ENCODE assay signal across 12 cellular contexts in the genomic region with DNA sequence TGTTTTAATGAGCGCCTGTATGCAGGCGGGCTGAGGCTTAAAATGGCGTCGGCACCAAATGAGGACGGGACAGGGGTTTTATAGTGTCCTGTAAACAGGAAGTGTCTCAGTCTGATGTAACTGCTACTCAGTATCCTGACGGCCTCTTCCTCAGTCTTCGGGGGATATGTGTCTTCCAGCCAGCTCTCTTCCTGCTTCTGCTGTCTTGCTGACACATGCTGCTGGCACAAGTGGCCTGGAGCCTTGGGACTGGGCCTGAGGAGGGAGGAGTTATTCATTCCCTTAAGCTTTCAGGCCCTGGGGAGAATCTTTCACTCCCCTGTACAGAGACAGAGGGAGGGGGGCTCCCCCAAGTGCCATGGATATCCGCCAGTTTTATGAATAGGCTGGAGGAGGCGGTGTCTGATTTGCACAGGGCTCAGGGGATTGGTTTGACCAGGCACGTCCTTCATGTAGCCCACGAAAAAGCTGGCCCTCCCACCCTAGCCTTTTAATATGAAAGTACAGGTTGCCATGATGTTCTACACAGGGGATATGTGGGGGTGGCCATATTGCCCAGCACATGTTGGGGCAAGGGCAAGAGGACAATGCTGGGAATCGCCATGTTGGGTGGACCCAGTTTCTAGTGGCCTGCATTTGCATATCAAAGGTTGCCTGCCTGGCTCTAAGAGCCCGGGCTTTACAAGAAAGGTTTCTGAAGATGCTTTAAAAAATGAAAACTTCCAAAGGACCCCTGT. TPM values are rescaled to one million over a fixed set of nuclear protein-coding genes. Genes with fewer than 3 reads are reported as not detected.
DNase-seq lines count a peak whose midpoint lies in the region; ATAC-seq, FAIRE-seq and TF ChIP-seq lines count a peak whose summit lies in the region.
"Had no signal": no experiment of that assay in that cellular context is flagged by ENCODE, and none has a peak within 500 bp of the region (broad histone marks: within the 10 kb centered on the region; RNA-seq: fewer than 3 reads in every experiment).

No MANE protein-coding gene starts in this region.

- H3K4me2 ChIP-seq in Karpas-422 (ENCODE audit: low read depth, low read length, poor library complexity, severe bottlenecking) (no peak overlapping the region), K562 (ENCODE audit: insufficient read depth, low read length) (no peak overlapping the region)

- H3K27me3 ChIP-seq in ACC112 (ENCODE audit: insufficient read depth, low read length) (no peaks in the 10 kb centered on the region), Karpas-422 (ENCODE audit: low read length) (no peaks in the 10 kb centered on the region), K562 (ENCODE audit: control insufficient read depth in 2 of 2, insufficient read depth in 2 of 2, low read length in 2 of 2) (no peaks in the 10 kb centered on the region)
- H3K27me3 ChIP-seq in naive thymus-derived CD4-positive, alpha-beta T cell (ENCODE audit: control insufficient read depth in 2 of 2, insufficient read depth in 2 of 2, low read length in 2 of 2) = no peaks in the 10 kb centered on the region

- no peak overlapping the region for H3K27ac ChIP-seq in ACC112 (ENCODE audit: low read depth, low read length)
- no peak overlapping the region for H3K27ac ChIP-seq in Karpas-422 (ENCODE audit: low read length)
- H3K27ac ChIP-seq in K562 (ENCODE audit: extremely low read depth, low read depth, low read length) = no peak overlapping the region
- peak overlapping the region in 1 of 2 donors; percentile 36 for H3K27ac ChIP-seq in coronary artery
- H3K27ac ChIP-seq in naive thymus-derived CD4-positive, alpha-beta T cell (ENCODE audit: low read depth, low read length) = no peak overlapping the region
- H3K27ac ChIP-seq: C4-2B had no signal

- no peaks in the 10 kb centered on the region for H3K79me2 ChIP-seq in ACC112 (ENCODE audit: control insufficient read depth, insufficient read depth, low read length, unreplicated experiment)
- no peaks in the 10 kb centered on the region for H3K79me2 ChIP-seq in Karpas-422 (ENCODE audit: low read length)
- H3K79me2 ChIP-seq in K562 (ENCODE audit: control insufficient read depth, insufficient read depth, low read length) = no peaks in the 10 kb centered on the region

- TF ChIP-seq EP300 in K562 (IDR thresholded peaks at IDR 0.05; ENCODE audit: low read length) = no peak

- no TSS peak for BruUV-seq in K562 (replicated peaks; lab: Mats Ljungman, UMichigan)

- WGBS in K562 (ENCODE audit: insufficient coverage, low coverage, missing lambda C conversion rate) = 68% methylated on average over 11 of the region's 13 CpGs

- H3K36me3 ChIP-seq in ACC112 (ENCODE audit: insufficient read depth, low read length) (no peaks in the 10 kb centered on the region), Karpas-422 (ENCODE audit: insufficient read depth, low read length) (no peaks in the 10 kb centered on the region), K562 (ENCODE audit: control insufficient read depth, insufficient read depth, low read length) (no peaks in the 10 kb centered on the region)
- no peaks in the 10 kb centered on the region for H3K36me3 ChIP-seq in naive thymus-derived CD4-positive, alpha-beta T cell (ENCODE audit: control insufficient read depth in 2 of 3, insufficient read depth in 3 of 3, low read length in 3 of 3)

- H3K4me3 Mint-ChIP-seq in naive thymus-derived CD4-positive, alpha-beta T cell = no peak overlapping the region
- H3K4me3 Mint-ChIP-seq: brain had no signal

- H3K27ac Mint-ChIP-seq in naive thymus-derived CD4-positive, alpha-beta T cell = no peak overlapping the region
- H3K27ac Mint-ChIP-seq: naive B cell had no signal

- H4K20me1 ChIP-seq in Karpas-422 (ENCODE audit: insufficient read depth, low read depth, low read length) = no peaks in the 10 kb centered on the region
- H4K20me1 ChIP-seq in K562 (replicated peaks; ENCODE audit: control insufficient read depth, insufficient read depth, low read length) = no peaks in the 10 kb centered on the region

- peaks cover 0 to 4% (median 0%) of the 10 kb centered on the region in 5 donors for H3K27me3 Mint-ChIP-seq in naive thymus-derived CD4-positive, alpha-beta T cell
- H3K27me3 Mint-ChIP-seq: brain had no signal

- H3K9me1 ChIP-seq in K562 (ENCODE audit: control insufficient read depth, insufficient read depth, low read length) = no peaks in the 10 kb centered on the region

- H3K9me3 ChIP-seq in Karpas-422 (ENCODE audit: low read length) (no peaks in the 10 kb centered on the region), K562 (replicated peaks; ENCODE audit: control insufficient read depth, insufficient read depth, low read depth, low read length) (no peaks in the 10 kb centered on the region)
- no peaks in the 10 kb centered on the region for H3K9me3 ChIP-seq in naive thymus-derived CD4-positive, alpha-beta T cell (ENCODE audit: control insufficient read depth in 2 of 3, low read length in 3 of 3)

- H2AFZ ChIP-seq in ACC112 (ENCODE audit: low read length, unreplicated experiment) (peak overlapping the region; percentile 68), Karpas-422 (ENCODE audit: low read length) (0 out of 2 replicates have a peak overlapping the region, but pooled peaks have one; percentile 58), K562 (ENCODE audit: low read depth, low read length) (peak overlapping the region; percentile 31)

- no peaks in the 10 kb centered on the region for H3K36me3 Mint-ChIP-seq in naive thymus-derived CD4-positive, alpha-beta T cell
- H3K36me3 Mint-ChIP-seq: brain, naive B cell had no signal

- TF ChIP-seq POLR2A in K562 (conservative IDR thresholded peaks at IDR 0.05) = no peak

- no peaks in the 10 kb centered on the region for H3K9me3 Mint-ChIP-seq in naive thymus-derived CD4-positive, alpha-beta T cell
- H3K9me3 Mint-ChIP-seq: brain had no signal

- no peak for FAIRE-seq in K562 (lab: Jason Lieb, UNC)

- CTCF ChIA-PET in K562 (lab: Yijun Ruan, JAX; ENCODE audit: low intra/inter-chr PET ratio) = no interaction called here
- CTCF ChIA-PET in naive thymus-derived CD4-positive, alpha-beta T cell (lab: Charles Lee) = no interaction called here

- DNase-seq in Karpas-422 (no peak), K562 (ENCODE audit: extremely low read depth in 1 of 4, low spot score in 3 of 4) (no peak), kidney tubule cell (ENCODE audit: low spot score) (peak; percentile 26), coronary artery (ENCODE audit: low spot score) (no peak)
- DNase-seq in naive thymus-derived CD4-positive, alpha-beta T cell = no peak
- no peak for DNase-seq in effector CD8-positive, alpha-beta T cell (lab: John Stamatoyannopoulos, UW)
- DNase-seq: naive B cell, T-helper 1 cell had no signal

- POLR2A ChIA-PET in K562 (lab: Yijun Ruan, JAX) = no interaction called here
- POLR2A ChIA-PET in naive thymus-derived CD4-positive, alpha-beta T cell (lab: Charles Lee) = no interaction called here

- H3K4me3 ChIP-seq in ACC112 (ENCODE audit: low read depth, low read length) (no peak overlapping the region), Karpas-422 (ENCODE audit: low read length) (no peak overlapping the region), K562 (no peak overlapping the region), coronary artery (no peak overlapping the region)
- no peak overlapping the region for H3K4me3 ChIP-seq in naive thymus-derived CD4-positive, alpha-beta T cell (ENCODE audit: low read length)

- TF ChIP-seq CTCF in K562 (IDR thresholded peaks at IDR 0.05 in 2 of 3, conservative IDR thresholded peaks at IDR 0.05 in 1 of 3; ENCODE audit: insufficient read depth in 2 of 3, low read depth in 1 of 3, low read length in 3 of 3) (no peak), coronary artery (IDR thresholded peaks at IDR 0.05) (no peak)

- H3K9me2 ChIP-seq in Karpas-422 (replicated peaks; ENCODE audit: insufficient read depth, low read length) = no peaks in the 10 kb centered on the region

- intact Hi-C loops in K562 (cut with micrococcal nuclease) = loop anchor here (10.0 kb wide), 1 partner anchor 289 kb away; the partner anchor contains the start of gene STXBP5L
- intact Hi-C loops in naive thymus-derived CD4-positive, alpha-beta T cell (cut with micrococcal nuclease) = no loop called here

- H3K4me1 ChIP-seq in ACC112 (ENCODE audit: control insufficient read depth, insufficient read depth, low read length, unreplicated experiment) (peaks cover 2% of the 10 kb centered on the region), Karpas-422 (ENCODE audit: low read length) (peaks cover 6% of the 10 kb centered on the region), K562 (replicated peaks in 1 of 2; ENCODE audit: control insufficient read depth in 2 of 2, insufficient read depth in 2 of 2, low read length in 2 of 2) (no peaks in the 10 kb centered on the region; a peak in 1 of 5 replicates)
- no peaks in the 10 kb centered on the region for H3K4me1 ChIP-seq in naive thymus-derived CD4-positive, alpha-beta T cell (ENCODE audit: control insufficient read depth in 2 of 2, insufficient read depth in 2 of 2, low read length in 2 of 2)

- in situ Hi-C loops in K562 (cut with MboI) = no loop called here

- H3K9ac ChIP-seq in Karpas-422 (ENCODE audit: low read length) = no peak overlapping the region
- H3K9ac ChIP-seq in K562 (ENCODE audit: insufficient read depth in 1 of 2, low read depth in 2 of 2, low read length in 2 of 2) = no peak overlapping the region

- ATAC-seq in K562 (peak; percentile 45; the same call in 2 of the 3 replicates), GM19351 (IDR thresholded peaks at IDR 0.05; ENCODE audit: unreplicated experiment) (no peak)
- ATAC-seq in naive thymus-derived CD4-positive, alpha-beta T cell = no peak

- no peaks in the 10 kb centered on the region for H3K4me1 Mint-ChIP-seq in naive thymus-derived CD4-positive, alpha-beta T cell
- H3K4me1 Mint-ChIP-seq: brain had no signal

- no peak for TF ChIP-seq RAD21 in K562 (CRISPR knock-in tag; conservative IDR thresholded peaks at IDR 0.05 in 1 of 2, IDR thresholded peaks at IDR 0.05 in 1 of 2)

RNA-seq across cellular contexts. Expression of gene NDUFB4, which starts 19.9 kb away (rescaled TPM):
- total RNA-seq in Karpas-422 (2014; rRNA removed; shearing (Covaris generic); ENCODE audit: low replicate concordance) = 105 and 162 TPM in 2 replicates
- total RNA-seq in K562 (2011; cell fraction: chromatin; rRNA removed; ENCODE audit: low replicate concordance) = 19.3 and 23.3 TPM in 2 replicates
- 30.1 and 30.4 TPM in 2 replicates for total RNA-seq in K562 (2011; cell fraction: nucleolus; rRNA removed)
- 35.7 and 56.3 TPM in 2 replicates for total RNA-seq in K562 (2011; cell fraction: nucleoplasm; rRNA removed)
- 140 and 146 TPM in 2 replicates for total RNA-seq in K562 (2014; rRNA removed)
- total RNA-seq in K562 (2014; rRNA removed; fragmentation: Illumina TruSeq; extraction: Trizol) = 132 and 195 TPM in 2 replicates
- 312 and 351 TPM in 2 replicates for total RNA-seq in K562 (2015; rRNA removed; fragmentation: Illumina TruSeq; extraction: Trizol)
- 125 and 129 TPM in 2 replicates for total RNA-seq in K562 (2021)
- 124 and 135 TPM in 2 replicates for polyA plus RNA-seq in K562 (2011; rRNA removed)
- polyA plus RNA-seq in K562 (2011; cell fraction: cytosol; rRNA removed) = 263 and 300 TPM in 2 replicates
- 86.7 and 94.9 TPM in 2 replicates for polyA plus RNA-seq in K562 (2011; cell fraction: nucleus; rRNA removed)
- 185 and 189 TPM in 2 replicates for polyA plus RNA-seq in K562 (2012)
- polyA plus RNA-seq in K562 (2014; fragmentation: Illumina TruSeq; extraction: Trizol) = 210 and 237 TPM in 2 replicates
- 100 to 1,000 TPM; 560 to 670 TPM for polyA plus RNA-seq in K562 (2014; fragmentation: Nextera tagmentation; extraction: Ambion mirVana)
- polyA plus RNA-seq in K562 (2014; rRNA removed) = 227 and 285 TPM in 2 replicates
- polyA minus RNA-seq in K562 (2011; rRNA and poly(A)+ RNA removed) = 69.5 and 81.5 TPM in 2 replicates
- polyA minus RNA-seq in K562 (2011; cell fraction: cytosol; rRNA and poly(A)+ RNA removed) = 78.5 and 124 TPM in 2 replicates
- 28.1 and 49.5 TPM in 2 replicates for polyA minus RNA-seq in K562 (2011; cell fraction: nucleus; rRNA and poly(A)+ RNA removed)
- total RNA-seq in naive thymus-derived CD4-positive, alpha-beta T cell = 100 to 1,000 TPM in 1 of 5 experiments, 10 to 100 TPM in 4; 63.4 to 126 (median 76.2) TPM
- polyA plus RNA-seq in naive thymus-derived CD4-positive, alpha-beta T cell = 100 to 1,000 TPM; 155 to 277 TPM
